25 cellular contexts compared by ENCODE assay signal in genomic region chr19:7771072-7771471, GRCh38. TPM values are rescaled to one million over a fixed set of nuclear protein-coding genes. Genes with fewer than 3 reads are reported as not detected.
"Had no signal": no experiment of that assay in that cellular context is flagged by ENCODE, and none has a peak within 500 bp of the region (broad histone marks: within the 10 kb centered on the region; RNA-seq: fewer than 3 reads in every experiment).

No MANE protein-coding gene starts in this region.

- H3K27me3 ChIP-seq: gastrocnemius medialis, neutrophil, thyroid gland, upper lobe of left lung had no signal

- H3K36me3 ChIP-seq: gastrocnemius medialis, heart right ventricle, neutrophil, suprapubic skin, thyroid gland, upper lobe of left lung had no signal

- ATAC-seq: esophagus mucosa; gastrocnemius medialis; heart right ventricle; left lobe of liver; mucosa of descending colon; naive thymus-derived CD8-positive, alpha-beta T cell; psoas muscle; sciatic nerve had no signal

- H3K4me3 Mint-ChIP-seq: naive thymus-derived CD8-positive, alpha-beta T cell had no signal

- H3K4me1 ChIP-seq: gastrocnemius medialis, psoas muscle, thyroid gland had no signal

- H3K9me3 ChIP-seq: gastrocnemius medialis, heart right ventricle, mucosa of descending colon, neutrophil, psoas muscle, suprapubic skin, thyroid gland, upper lobe of left lung had no signal

- H3K4me3 ChIP-seq: gastrocnemius medialis, heart right ventricle, mucosa of descending colon, psoas muscle, suprapubic skin, thyroid gland, upper lobe of left lung had no signal

- H3K9me3 Mint-ChIP-seq: naive thymus-derived CD8-positive, alpha-beta T cell had no signal

- DNase-seq: cortex of kidney; effector memory CD4-positive, alpha-beta T cell; gastrocnemius medialis; heart right ventricle; hypothalamus; mammary epithelial cell; mucosa of descending colon; naive thymus-derived CD8-positive, alpha-beta T cell; psoas muscle; retina; stimulated activated CD4-positive, alpha-beta T cell treated with anti-CD3 and anti-CD28 coated beads, Interleukin-2, amount 100 ng/mL, for 24 hours; stimulated activated CD4-positive, alpha-beta T cell treated with anti-CD3 and anti-CD28 coated beads, Interleukin-4, amount 100 ng/mL, for 4 hours; stimulated activated naive CD4-positive, alpha-beta T cell; thyroid gland; upper lobe of left lung had no signal

- H3K36me3 Mint-ChIP-seq: naive thymus-derived CD8-positive, alpha-beta T cell had no signal

- H3K27ac ChIP-seq: gastrocnemius medialis, heart right ventricle, neutrophil, psoas muscle, suprapubic skin, thyroid gland, upper lobe of left lung had no signal

RNA-seq across cellular contexts. Expression of gene CLEC4M, which starts 8.0 kb away (rescaled TPM):
- total RNA-seq: esophagus mucosa; fibroblast of lung; gastrocnemius medialis; heart right ventricle; lower leg skin; mammary epithelial cell; mucosa of descending colon; naive thymus-derived CD8-positive, alpha-beta T cell; osteoblast; psoas muscle; sciatic nerve; skeletal muscle tissue; suprapubic skin had no signal
- polyA plus RNA-seq: fibroblast of lung; heart right ventricle; mammary epithelial cell; naive thymus-derived CD8-positive, alpha-beta T cell; neural cell; psoas muscle had no signal

RNA-seq across cellular contexts. Expression of gene CD209, which starts 23.7 kb away (rescaled TPM):
- total RNA-seq: fibroblast of lung, mammary epithelial cell, osteoblast had no signal
- polyA plus RNA-seq: fibroblast of lung; mammary epithelial cell; naive thymus-derived CD8-positive, alpha-beta T cell; neural cell had no signal

RNA-seq across cellular contexts. Expression of gene CLEC4G, which starts 39.2 kb away (rescaled TPM):
- total RNA-seq: esophagus mucosa; fibroblast of lung; mammary epithelial cell; naive thymus-derived CD8-positive, alpha-beta T cell; osteoblast had no signal
- polyA plus RNA-seq: fibroblast of lung; mammary epithelial cell; naive thymus-derived CD8-positive, alpha-beta T cell; neural cell had no signal
